Comparison of ENCODE assay signal across 29 cellular contexts in genomic region chr7:120097789-120098188, GRCh38.
"Had no signal": no experiment of that assay in that cellular context is flagged by ENCODE, and none has a peak within 500 bp of the region (broad histone marks: within the 10 kb centered on the region; RNA-seq: fewer than 3 reads in every experiment).

No MANE protein-coding gene starts in this region.

- H3K4me3 Mint-ChIP-seq: stimulated activated effector memory CD8-positive, alpha-beta T cell treated with anti-CD3 and anti-CD28 coated beads, Interleukin-12 subunit alpha, Interleukin-12 subunit beta, amount 100 ng/mL, for 72 hours; stimulated activated memory B cell treated with anti-CD40 and anti-IgM and Interleukin-4, amounts not matched to agents 10 μg/mL and 1 μg/mL and 100 μg/mL, for 72 hours; stimulated activated naive B cell treated with anti-CD40 and anti-IgM and Interleukin-4, amounts not matched to agents 10 μg/mL and 1 μg/mL and 100 μg/mL, for 72 hours; stimulated activated naive CD8-positive, alpha-beta T cell treated with anti-CD3 and anti-CD28 coated beads, Interleukin-15, amount 100 ng/mL, for 72 hours; stimulated activated naive CD8-positive, alpha-beta T cell treated with anti-CD3 and anti-CD28 coated beads, Interleukin-15, Interleukin-2, amounts not matched to agents 100 ng/mL and 50 ng/mL, for 24 hours; type B pancreatic cell had no signal

- H3K4me1 ChIP-seq: stomach, suprapubic skin, testis, thyroid gland, tibial artery, tibial nerve, transverse colon, upper lobe of left lung, upper lobe of right lung, uterus, vagina had no signal

- H3K27ac ChIP-seq: stomach, suprapubic skin, testis, thoracic aorta, thyroid gland, tibial artery, tibial nerve, transverse colon, upper lobe of left lung, upper lobe of right lung, uterus, vagina had no signal

- H3K9me3 Mint-ChIP-seq: stimulated activated memory B cell treated with anti-CD40 and anti-IgM and Interleukin-4, amounts not matched to agents 10 μg/mL and 1 μg/mL and 100 μg/mL, for 72 hours; stimulated activated naive B cell treated with anti-CD40 and anti-IgM and Interleukin-4, amounts not matched to agents 10 μg/mL and 1 μg/mL and 100 μg/mL, for 72 hours; type B pancreatic cell had no signal

- H3K4me1 Mint-ChIP-seq: stimulated activated effector memory CD8-positive, alpha-beta T cell treated with anti-CD3 and anti-CD28 coated beads, Interleukin-12 subunit alpha, Interleukin-12 subunit beta, amount 100 ng/mL, for 72 hours; stimulated activated memory B cell treated with anti-CD40 and anti-IgM and Interleukin-4, amounts not matched to agents 10 μg/mL and 1 μg/mL and 100 μg/mL, for 72 hours; stimulated activated naive B cell treated with anti-CD40 and anti-IgM and Interleukin-4, amounts not matched to agents 10 μg/mL and 1 μg/mL and 100 μg/mL, for 72 hours; stimulated activated naive CD8-positive, alpha-beta T cell treated with anti-CD3 and anti-CD28 coated beads, Interleukin-15, amount 100 ng/mL, for 72 hours had no signal

- H3K27me3 ChIP-seq: stomach, suprapubic skin, testis, thyroid gland, tibial artery, tibial nerve, transverse colon, upper lobe of left lung, upper lobe of right lung, uterus, vagina had no signal

- FAIRE-seq: urothelium cell line had no signal

- ATAC-seq: stimulated activated effector memory CD8-positive, alpha-beta T cell treated with anti-CD3 and anti-CD28 coated beads, Interleukin-12 subunit alpha, Interleukin-12 subunit beta, amount 100 ng/mL, for 72 hours; stimulated activated memory B cell treated with anti-CD40 and anti-IgM and Interleukin-4, amounts not matched to agents 10 μg/mL and 1 μg/mL and 100 μg/mL, for 72 hours; stimulated activated naive B cell treated with anti-CD40 and anti-IgM and Interleukin-4, amounts not matched to agents 10 μg/mL and 1 μg/mL and 100 μg/mL, for 72 hours; stimulated activated naive CD8-positive, alpha-beta T cell treated with anti-CD3 and anti-CD28 coated beads, Interleukin-15, amount 100 ng/mL, for 72 hours; stimulated activated naive CD8-positive, alpha-beta T cell treated with anti-CD3 and anti-CD28 coated beads, Interleukin-15, Interleukin-2, amounts not matched to agents 100 U/mL and 50 U/mL, for 24 hours; upper lobe of right lung had no signal

- H3K27me3 Mint-ChIP-seq: stimulated activated memory B cell treated with anti-CD40 and anti-IgM and Interleukin-4, amounts not matched to agents 10 μg/mL and 1 μg/mL and 100 μg/mL, for 72 hours; stimulated activated naive B cell treated with anti-CD40 and anti-IgM and Interleukin-4, amounts not matched to agents 10 μg/mL and 1 μg/mL and 100 μg/mL, for 72 hours; stimulated activated naive CD8-positive, alpha-beta T cell treated with anti-CD3 and anti-CD28 coated beads, Interleukin-15, amount 100 ng/mL, for 72 hours; stimulated activated naive CD8-positive, alpha-beta T cell treated with anti-CD3 and anti-CD28 coated beads, Interleukin-15, Interleukin-2, amounts not matched to agents 100 ng/mL and 50 ng/mL, for 24 hours; type B pancreatic cell had no signal

- H3K36me3 Mint-ChIP-seq: stimulated activated effector memory CD8-positive, alpha-beta T cell treated with anti-CD3 and anti-CD28 coated beads, Interleukin-12 subunit alpha, Interleukin-12 subunit beta, amount 100 ng/mL, for 72 hours; stimulated activated memory B cell treated with anti-CD40 and anti-IgM and Interleukin-4, amounts not matched to agents 10 μg/mL and 1 μg/mL and 100 μg/mL, for 72 hours; stimulated activated naive B cell treated with anti-CD40 and anti-IgM and Interleukin-4, amounts not matched to agents 10 μg/mL and 1 μg/mL and 100 μg/mL, for 72 hours; type B pancreatic cell had no signal

- H3K4me3 ChIP-seq: stomach, suprapubic skin, testis, thoracic aorta, thyroid gland, tibial artery, tibial nerve, transverse colon, upper lobe of left lung, upper lobe of right lung, uterus, vagina had no signal

- DNase-seq: stimulated activated CD4-positive, alpha-beta T cell treated with anti-CD3 and anti-CD28 coated beads, Interleukin-2, amount 100 ng/mL, for 48 hours; stimulated activated CD4-positive, alpha-beta T cell treated with anti-CD3 and anti-CD28 coated beads, Interleukin-4, amount 100 ng/mL, for 1 hour; stimulated activated CD4-positive, alpha-beta T cell treated with anti-CD3 and anti-CD28 coated beads, Interleukin-4, amount 100 ng/mL, for 24 hours; stimulated activated CD4-positive, alpha-beta T cell treated with anti-CD3 and anti-CD28 coated beads, Interleukin-4, amount 100 ng/mL, for 4 hours; stimulated activated CD8-positive, alpha-beta memory T cell treated with anti-CD3 and anti-CD28 coated beads, Interleukin-4, amount 100 ng/mL, for 48 hours; stimulated activated naive B cell treated with anti-CD40 and anti-IgM and Interleukin-4, amounts not matched to agents 10 μg/mL and 1 μg/mL and 100 μg/mL, for 72 hours; stimulated activated naive CD4-positive, alpha-beta T cell; stimulated activated naive CD4-positive, alpha-beta T cell treated with Interleukin-2 at 50 U/mL for 16 hours; stimulated activated naive CD8-positive, alpha-beta T cell treated with anti-CD3 and anti-CD28 coated beads, Interleukin-15, amount 100 ng/mL, for 72 hours; stimulated activated naive CD8-positive, alpha-beta T cell treated with anti-CD3 and anti-CD28 coated beads, Interleukin-15, Interleukin-2, amounts not matched to agents 100 U/mL and 50 U/mL, for 24 hours; stomach; substantia nigra; testis; thyroid gland; tibial artery; transverse colon; trophoblast cell; upper lobe of left lung; upper lobe of right lung; uterus had no signal

- H3K9me3 ChIP-seq: stomach, suprapubic skin, testis, thoracic aorta, thyroid gland, tibial artery, tibial nerve, transverse colon, upper lobe of left lung, upper lobe of right lung, uterus, vagina had no signal

- H3K36me3 ChIP-seq: stomach, suprapubic skin, thoracic aorta, thyroid gland, tibial artery, tibial nerve, transverse colon, upper lobe of left lung, upper lobe of right lung, uterus, vagina had no signal

- H3K27ac Mint-ChIP-seq: stimulated activated effector memory CD8-positive, alpha-beta T cell treated with anti-CD3 and anti-CD28 coated beads, Interleukin-12 subunit alpha, Interleukin-12 subunit beta, amount 100 ng/mL, for 72 hours; stimulated activated memory B cell treated with anti-CD40 and anti-IgM and Interleukin-4, amounts not matched to agents 10 μg/mL and 1 μg/mL and 100 μg/mL, for 72 hours; stimulated activated naive B cell treated with anti-CD40 and anti-IgM and Interleukin-4, amounts not matched to agents 10 μg/mL and 1 μg/mL and 100 μg/mL, for 72 hours; stimulated activated naive CD8-positive, alpha-beta T cell treated with anti-CD3 and anti-CD28 coated beads, Interleukin-15, amount 100 ng/mL, for 72 hours; stimulated activated naive CD8-positive, alpha-beta T cell treated with anti-CD3 and anti-CD28 coated beads, Interleukin-15, Interleukin-2, amounts not matched to agents 100 ng/mL and 50 ng/mL, for 24 hours; type B pancreatic cell had no signal
